ENCODE assay signal across 1 cellular context in the genomic region with DNA sequence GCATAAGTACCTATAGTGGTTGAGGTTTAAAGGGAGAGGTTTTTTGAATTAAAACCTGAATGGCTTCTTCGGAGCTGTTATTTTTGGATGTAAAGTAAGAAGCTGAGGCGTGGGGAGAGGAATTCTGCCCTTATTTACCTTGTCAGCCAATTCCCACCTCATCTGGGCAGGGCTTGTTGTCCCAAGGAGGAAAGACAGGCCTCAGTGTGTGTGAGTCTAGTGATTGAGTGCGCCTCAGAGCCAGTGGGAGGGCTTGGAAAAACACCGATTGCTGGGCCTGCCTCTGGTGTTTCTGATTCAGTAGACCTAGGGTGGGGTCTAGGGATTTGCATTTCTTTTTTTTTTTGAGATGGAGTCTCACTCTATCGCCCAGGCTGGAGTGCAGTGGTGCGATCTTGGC.
TF ChIP-seq lines count a peak whose summit lies in the region.

No MANE protein-coding gene starts in this region.

TF ChIP-seq in WTC11, 78 proteins besides CTCF, POLR2A, EP300 and RAD21 (continued from another document):
- TF ChIP-seq, protein P1, sequence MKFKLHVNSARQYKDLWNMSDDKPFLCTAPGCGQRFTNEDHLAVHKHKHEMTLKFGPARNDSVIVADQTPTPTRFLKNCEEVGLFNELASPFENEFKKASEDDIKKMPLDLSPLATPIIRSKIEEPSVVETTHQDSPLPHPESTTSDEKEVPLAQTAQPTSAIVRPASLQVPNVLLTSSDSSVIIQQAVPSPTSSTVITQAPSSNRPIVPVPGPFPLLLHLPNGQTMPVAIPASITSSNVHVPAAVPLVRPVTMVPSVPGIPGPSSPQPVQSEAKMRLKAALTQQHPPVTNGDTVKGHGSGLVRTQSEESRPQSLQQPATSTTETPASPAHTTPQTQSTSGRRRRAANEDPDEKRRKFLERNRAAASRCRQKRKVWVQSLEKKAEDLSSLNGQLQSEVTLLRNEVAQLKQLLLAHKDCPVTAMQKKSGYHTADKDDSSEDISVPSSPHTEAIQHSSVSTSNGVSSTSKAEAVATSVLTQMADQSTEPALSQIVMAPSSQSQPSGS (CRISPR knock-in tag; IDR thresholded peaks at IDR 0.05; ENCODE audit: borderline replicate concordance, low read depth) = no peak
- TF ChIP-seq, protein P2, sequence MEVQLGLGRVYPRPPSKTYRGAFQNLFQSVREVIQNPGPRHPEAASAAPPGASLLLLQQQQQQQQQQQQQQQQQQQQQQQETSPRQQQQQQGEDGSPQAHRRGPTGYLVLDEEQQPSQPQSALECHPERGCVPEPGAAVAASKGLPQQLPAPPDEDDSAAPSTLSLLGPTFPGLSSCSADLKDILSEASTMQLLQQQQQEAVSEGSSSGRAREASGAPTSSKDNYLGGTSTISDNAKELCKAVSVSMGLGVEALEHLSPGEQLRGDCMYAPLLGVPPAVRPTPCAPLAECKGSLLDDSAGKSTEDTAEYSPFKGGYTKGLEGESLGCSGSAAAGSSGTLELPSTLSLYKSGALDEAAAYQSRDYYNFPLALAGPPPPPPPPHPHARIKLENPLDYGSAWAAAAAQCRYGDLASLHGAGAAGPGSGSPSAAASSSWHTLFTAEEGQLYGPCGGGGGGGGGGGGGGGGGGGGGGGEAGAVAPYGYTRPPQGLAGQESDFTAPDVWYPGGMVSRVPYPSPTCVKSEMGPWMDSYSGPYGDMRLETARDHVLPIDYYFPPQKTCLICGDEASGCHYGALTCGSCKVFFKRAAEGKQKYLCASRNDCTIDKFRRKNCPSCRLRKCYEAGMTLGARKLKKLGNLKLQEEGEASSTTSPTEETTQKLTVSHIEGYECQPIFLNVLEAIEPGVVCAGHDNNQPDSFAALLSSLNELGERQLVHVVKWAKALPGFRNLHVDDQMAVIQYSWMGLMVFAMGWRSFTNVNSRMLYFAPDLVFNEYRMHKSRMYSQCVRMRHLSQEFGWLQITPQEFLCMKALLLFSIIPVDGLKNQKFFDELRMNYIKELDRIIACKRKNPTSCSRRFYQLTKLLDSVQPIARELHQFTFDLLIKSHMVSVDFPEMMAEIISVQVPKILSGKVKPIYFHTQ (CRISPR knock-in tag; IDR thresholded peaks at IDR 0.05) = no peak
- no peak for TF ChIP-seq FOXJ3 (CRISPR knock-in tag; IDR thresholded peaks at IDR 0.05; ENCODE audit: borderline replicate concordance)
